In the genomic region with DNA sequence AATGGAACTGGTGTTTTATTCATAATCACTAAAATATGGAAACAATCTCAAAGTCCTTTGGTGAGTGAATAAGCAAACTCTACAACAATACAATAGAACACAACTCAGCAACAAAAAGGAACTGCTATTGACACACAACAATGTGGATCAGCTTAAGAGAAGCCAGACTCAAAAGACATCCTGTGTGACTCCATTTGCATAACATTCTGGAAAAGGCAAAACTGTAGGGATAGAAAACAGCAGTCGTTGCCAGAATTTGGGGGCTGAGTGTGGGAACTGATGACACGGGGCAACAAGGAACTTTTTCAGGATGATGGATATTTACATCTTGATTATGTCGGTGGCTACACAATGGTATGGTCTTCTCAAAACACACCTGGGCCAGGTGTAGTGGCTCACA, we compare ENCODE assay signal across 1 cellular context.
TF ChIP-seq lines count a peak whose summit lies in the region.

No MANE protein-coding gene starts in this region.

TF ChIP-seq in SK-N-SH treated with all-trans-retinoic acid at 6 μM for 48 hours, 23 proteins besides CTCF, POLR2A, EP300 and RAD21 (continued from another document):
- TF ChIP-seq CSDC2 (CRISPR knock-in tag; IDR thresholded peaks at IDR 0.05) (no peak), TOX (CRISPR knock-in tag; IDR thresholded peaks at IDR 0.05; ENCODE audit: borderline replicate concordance) (no peak), ISL1 (CRISPR knock-in tag; IDR thresholded peaks at IDR 0.05) (no peak), OSR1 (CRISPR knock-in tag; IDR thresholded peaks at IDR 0.05) (no peak), ZNF70 (CRISPR knock-in tag; IDR thresholded peaks at IDR 0.05) (no peak), ZFP3 (CRISPR knock-in tag; IDR thresholded peaks at IDR 0.05) (no peak), SNAI2 (CRISPR knock-in tag; IDR thresholded peaks at IDR 0.05) (no peak), RARB (CRISPR knock-in tag; IDR thresholded peaks at IDR 0.05) (no peak)
- TF ChIP-seq, protein P1, sequence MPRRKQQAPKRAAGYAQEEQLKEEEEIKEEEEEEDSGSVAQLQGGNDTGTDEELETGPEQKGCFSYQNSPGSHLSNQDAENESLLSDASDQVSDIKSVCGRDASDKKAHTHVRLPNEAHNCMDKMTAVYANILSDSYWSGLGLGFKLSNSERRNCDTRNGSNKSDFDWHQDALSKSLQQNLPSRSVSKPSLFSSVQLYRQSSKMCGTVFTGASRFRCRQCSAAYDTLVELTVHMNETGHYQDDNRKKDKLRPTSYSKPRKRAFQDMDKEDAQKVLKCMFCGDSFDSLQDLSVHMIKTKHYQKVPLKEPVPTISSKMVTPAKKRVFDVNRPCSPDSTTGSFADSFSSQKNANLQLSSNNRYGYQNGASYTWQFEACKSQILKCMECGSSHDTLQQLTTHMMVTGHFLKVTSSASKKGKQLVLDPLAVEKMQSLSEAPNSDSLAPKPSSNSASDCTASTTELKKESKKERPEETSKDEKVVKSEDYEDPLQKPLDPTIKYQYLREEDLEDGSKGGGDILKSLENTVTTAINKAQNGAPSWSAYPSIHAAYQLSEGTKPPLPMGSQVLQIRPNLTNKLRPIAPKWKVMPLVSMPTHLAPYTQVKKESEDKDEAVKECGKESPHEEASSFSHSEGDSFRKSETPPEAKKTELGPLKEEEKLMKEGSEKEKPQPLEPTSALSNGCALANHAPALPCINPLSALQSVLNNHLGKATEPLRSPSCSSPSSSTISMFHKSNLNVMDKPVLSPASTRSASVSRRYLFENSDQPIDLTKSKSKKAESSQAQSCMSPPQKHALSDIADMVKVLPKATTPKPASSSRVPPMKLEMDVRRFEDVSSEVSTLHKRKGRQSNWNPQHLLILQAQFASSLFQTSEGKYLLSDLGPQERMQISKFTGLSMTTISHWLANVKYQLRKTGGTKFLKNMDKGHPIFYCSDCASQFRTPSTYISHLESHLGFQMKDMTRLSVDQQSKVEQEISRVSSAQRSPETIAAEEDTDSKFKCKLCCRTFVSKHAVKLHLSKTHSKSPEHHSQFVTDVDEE (CRISPR knock-in tag; IDR thresholded peaks at IDR 0.05): no peak
- TF ChIP-seq, protein P2, sequence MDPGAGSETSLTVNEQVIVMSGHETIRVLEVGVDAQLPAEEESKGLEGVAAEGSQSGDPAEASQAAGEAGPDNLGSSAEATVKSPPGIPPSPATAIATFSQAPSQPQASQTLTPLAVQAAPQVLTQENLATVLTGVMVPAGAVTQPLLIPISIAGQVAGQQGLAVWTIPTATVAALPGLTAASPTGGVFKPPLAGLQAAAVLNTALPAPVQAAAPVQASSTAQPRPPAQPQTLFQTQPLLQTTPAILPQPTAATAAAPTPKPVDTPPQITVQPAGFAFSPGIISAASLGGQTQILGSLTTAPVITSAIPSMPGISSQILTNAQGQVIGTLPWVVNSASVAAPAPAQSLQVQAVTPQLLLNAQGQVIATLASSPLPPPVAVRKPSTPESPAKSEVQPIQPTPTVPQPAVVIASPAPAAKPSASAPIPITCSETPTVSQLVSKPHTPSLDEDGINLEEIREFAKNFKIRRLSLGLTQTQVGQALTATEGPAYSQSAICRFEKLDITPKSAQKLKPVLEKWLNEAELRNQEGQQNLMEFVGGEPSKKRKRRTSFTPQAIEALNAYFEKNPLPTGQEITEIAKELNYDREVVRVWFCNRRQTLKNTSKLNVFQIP (CRISPR knock-in tag; IDR thresholded peaks at IDR 0.05; ENCODE audit: borderline replicate concordance, low read depth): no peak
TF ChIP-seq in SK-N-SH treated with all-trans-retinoic acid at 6 μM for 48 hours: peak in this region for 0.
